30 cellular contexts compared by ENCODE assay signal in the genomic region with DNA sequence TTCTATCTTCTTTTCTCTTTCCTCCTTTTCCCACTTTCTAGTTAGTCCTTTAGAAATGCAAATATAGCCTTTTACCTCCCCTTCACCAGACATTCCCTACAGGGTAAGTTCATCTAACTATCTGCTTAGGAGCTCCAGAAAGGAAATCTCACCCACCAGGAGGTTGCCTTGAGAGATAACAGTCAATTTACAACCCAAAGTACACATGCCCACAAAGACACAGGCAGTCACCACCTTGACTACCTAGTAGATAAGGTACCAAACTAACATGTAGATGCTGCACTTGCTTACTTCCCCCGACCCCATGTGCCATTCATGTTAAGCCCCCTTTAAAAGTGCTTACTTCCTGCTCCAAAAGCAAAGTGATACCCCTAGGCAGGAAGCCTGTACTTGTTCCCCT.
"Had no signal": no experiment of that assay in that cellular context is flagged by ENCODE, and none has a peak within 500 bp of the region (broad histone marks: within the 10 kb centered on the region; RNA-seq: fewer than 3 reads in every experiment).

No MANE protein-coding gene starts in this region.

- H3K9me2 ChIP-seq: SK-N-SH had no signal

- H3K4me2 ChIP-seq: SK-N-SH had no signal

- H3K9ac ChIP-seq: SK-N-SH had no signal

- H3K27ac ChIP-seq: SJSA1 had no signal

- H3K36me3 ChIP-seq: MG63, SJSA1 had no signal

- ATAC-seq: activated CD4-positive, alpha-beta T cell treated with anti-CD3 and anti-CD28 coated beads for 36 hours; activated CD4-positive, CD25-positive, alpha-beta regulatory T cell treated with anti-CD3 and anti-CD28 coated beads, Interleukin-2, amount 50 U/mL, for 24 hours; activated CD8-positive, alpha-beta T cell treated with anti-CD3 and anti-CD28 coated beads, Interleukin-2, amount 10 ng/mL, durations not matched to agents 7 days and 5 days; activated naive CD8-positive, alpha-beta T cell treated with anti-CD3 and anti-CD28 coated beads, Interleukin-2, amount 50 U/mL, for 24 hours; Panc1 had no signal

- DNase-seq: activated CD4-positive, alpha-beta T cell treated with anti-CD3 and anti-CD28 coated beads for 36 hours; activated CD4-positive, alpha-beta T cell treated with anti-CD3 and anti-CD28 coated beads, Interleukin-2, amount 10 ng/mL, durations not matched to agents 7 days and 5 days; activated CD4-positive, alpha-beta T cell treated with anti-CD3 and anti-CD28 coated beads, Interleukin-2, amount 50 U/mL, for 48 hours; activated CD8-positive, alpha-beta T cell treated with anti-CD3 and anti-CD28 coated beads, Interleukin-2, amount 10 ng/mL, durations not matched to agents 7 days and 5 days; activated effector memory CD4-positive, alpha-beta T cell treated with Interleukin-2 at 50 U/mL for 16 hours; activated naive CD4-positive, alpha-beta T cell treated with anti-CD3 and anti-CD28 coated beads, Interleukin-2, amount 10 ng/mL, durations not matched to agents 7 days and 5 days; activated naive CD8-positive, alpha-beta T cell treated with anti-CD3 and anti-CD28 coated beads, Interleukin-2, amount 50 U/mL, for 24 hours; activated T-cell treated with anti-CD3 and anti-CD28 coated beads, Interleukin-2, amount 50 U/mL, for 24 hours; anterior cingulate cortex; cerebellar nuclear complex; Karpas-422; MG63; NCI-H1092 treated with DMSO at 0.1 percent for 48 hours; NCI-H1417; NCI-H146; NCI-H187 treated with DMSO at 0.1 percent for 48 hours; NCI-H2081; NCI-H2171 treated with DMSO at 0.1 percent for 48 hours; NCI-H2227 treated with DMSO at 0.1 percent for 48 hours; NCI-H446; NCI-H510A treated with DMSO at 0.1 percent for 48 hours; NCI-H526 treated with DMSO at 0.1 percent for 48 hours; NCI-H774; SHP77 treated with DMSO at 0.1 percent for 48 hours; SK-N-SH had no signal

- H3K9me3 ChIP-seq: MG63, SJSA1, SK-N-SH had no signal

- H3K27me3 ChIP-seq: MG63 had no signal

- H3K4me3 ChIP-seq: MG63, SJSA1 had no signal

- FAIRE-seq: bronchial epithelial cell, TTC549 had no signal

- H3K4me1 ChIP-seq: SJSA1 had no signal
